Comparison of ENCODE assay signal across 12 cellular contexts in the genomic region with DNA sequence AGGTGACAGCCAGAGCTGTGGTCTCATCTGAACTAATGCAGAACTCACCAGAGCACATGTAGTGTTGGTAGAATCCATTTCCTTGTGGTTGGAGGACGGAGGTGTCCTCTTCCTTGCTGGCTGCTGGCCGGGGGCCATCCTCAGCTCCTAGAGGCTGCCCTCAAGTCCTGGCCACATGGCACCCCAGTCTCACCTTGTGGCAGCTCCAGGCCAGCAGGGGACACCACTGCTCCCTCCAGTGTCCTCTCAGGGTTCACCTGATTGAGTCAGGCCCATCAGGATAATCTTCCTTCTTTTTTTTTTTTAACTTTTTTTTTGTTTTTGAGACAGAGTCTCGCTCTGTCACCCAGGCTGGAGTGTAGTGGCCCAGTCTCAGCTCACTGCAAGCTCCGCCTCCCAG. TPM values are rescaled to one million over a fixed set of nuclear protein-coding genes. Genes with fewer than 3 reads are reported as not detected.
DNase-seq lines count a peak whose midpoint lies in the region; ATAC-seq and TF ChIP-seq lines count a peak whose summit lies in the region.
"Had no signal": no experiment of that assay in that cellular context is flagged by ENCODE, and none has a peak within 500 bp of the region (broad histone marks: within the 10 kb centered on the region; RNA-seq: fewer than 3 reads in every experiment).

No MANE protein-coding gene starts in this region.

- H3K27ac Mint-ChIP-seq in progenitor cell of endocrine pancreas: no peak overlapping the region
- H3K27ac Mint-ChIP-seq: activated naive CD8-positive, alpha-beta T cell; neural progenitor cell had no signal

- peaks cover 5% of the 10 kb centered on the region for H3K4me1 Mint-ChIP-seq in progenitor cell of endocrine pancreas (ENCODE audit: low read depth)
- H3K4me1 Mint-ChIP-seq: neural progenitor cell had no signal

- no peaks in the 10 kb centered on the region for H3K27me3 ChIP-seq in HCT116 (ENCODE audit: insufficient read depth, low read length)
- H3K27me3 ChIP-seq in brain microvascular endothelial cell (replicated peaks): no peaks in the 10 kb centered on the region
- no peaks in the 10 kb centered on the region for H3K27me3 ChIP-seq in neuronal stem cell (ENCODE audit: control insufficient read depth in 3 of 3, insufficient read depth in 3 of 3, low read depth in 1 of 3, low read length in 3 of 3)
- H3K27me3 ChIP-seq: neural progenitor cell had no signal

- RAD21 ChIA-PET in HCT116 (lab: Charles Lee; ENCODE audit: low non-redundant PET in 1 of 2, low total read pairs in 2 of 2, uncharacterized antibody in 2 of 2, unreplicated experiment in 2 of 2): no interaction called here

- no peak overlapping the region for H4K8ac ChIP-seq in neuronal stem cell (ENCODE audit: low read depth, low read length)

- H3K14ac ChIP-seq in neuronal stem cell (ENCODE audit: low read length): no peak overlapping the region

- no peak overlapping the region for H2BK12ac ChIP-seq in neuronal stem cell (ENCODE audit: low read length)

- H3K4me3 Mint-ChIP-seq in progenitor cell of endocrine pancreas (ENCODE audit: low read depth): no peak overlapping the region
- H3K4me3 Mint-ChIP-seq: activated naive CD8-positive, alpha-beta T cell; neural progenitor cell had no signal

- H2BK5ac ChIP-seq in neuronal stem cell (ENCODE audit: low read length): no peak overlapping the region

- no peak overlapping the region for H2BK120ac ChIP-seq in neuronal stem cell (ENCODE audit: low read depth, low read length)

- DNase-seq in GM10266 (ENCODE audit: extremely low spot score) (peak; percentile 23), HCT116 (ENCODE audit: low read depth, low spot score) (no peak), brain microvascular endothelial cell (no peak), neuronal stem cell (ENCODE audit: low spot score) (no peak), occipital lobe (lab: John Stamatoyannopoulos, UW) (no peak), progenitor cell of endocrine pancreas (ENCODE audit: low spot score, unreplicated experiment) (no peak)
- DNase-seq: NCI-H187 treated with DMSO at 0.1 percent for 48 hours had no signal

- H4K20me1 ChIP-seq in HCT116 (ENCODE audit: insufficient read depth): no peaks in the 10 kb centered on the region

- H3K18ac ChIP-seq in neuronal stem cell (ENCODE audit: low read length): no peak overlapping the region

- in situ Hi-C loops in brain microvascular endothelial cell (cut with HindIII; ENCODE audit: low pct_ligation_motif_present, low sequenced_read_pairs): no loop called here

- intact Hi-C loops in HCT116 (cut with micrococcal nuclease): no loop called here

- no peaks in the 10 kb centered on the region for H3K36me3 Mint-ChIP-seq in progenitor cell of endocrine pancreas (ENCODE audit: insufficient read depth)
- H3K36me3 Mint-ChIP-seq: activated naive CD8-positive, alpha-beta T cell; neural progenitor cell had no signal

- H2BK15ac ChIP-seq in neuronal stem cell (ENCODE audit: low read length): peak overlapping the region; percentile 61

- ATAC-seq in HCT116 (peak; percentile 65), GM21515 (IDR thresholded peaks at IDR 0.05; ENCODE audit: unreplicated experiment) (no peak)
- ATAC-seq: esophagus mucosa had no signal

- H3K4me3 ChIP-seq in HCT116 (replicated peaks in 1 of 2; ENCODE audit: low read depth in 1 of 2, low read length in 2 of 2): no peak overlapping the region
- H3K4me3 ChIP-seq in brain microvascular endothelial cell (ENCODE audit: low read depth, low read length): no peak overlapping the region
- no peak overlapping the region for H3K4me3 ChIP-seq in neuronal stem cell (ENCODE audit: low read length in 2 of 2)
- H3K4me3 ChIP-seq: neural progenitor cell had no signal

- H3K4ac ChIP-seq in neuronal stem cell (ENCODE audit: low read length): no peak overlapping the region

- TF ChIP-seq RAD21 in HCT116 (IDR thresholded peaks at IDR 0.05; ENCODE audit: low read depth): peak; percentile 27

- H3K9me2 ChIP-seq in HCT116 (ENCODE audit: insufficient read depth): no peaks in the 10 kb centered on the region

- H3K9ac ChIP-seq in HCT116 (ENCODE audit: low read length): no peak overlapping the region
- no peak overlapping the region for H3K9ac ChIP-seq in neuronal stem cell (ENCODE audit: low read depth, low read length, poor library complexity)
- H3K9ac ChIP-seq: neural progenitor cell had no signal

- no peak overlapping the region for H3K23ac ChIP-seq in neuronal stem cell (ENCODE audit: low read depth, low read length, poor library complexity)

- no CpG with 5 or more reads among the region's 4 CpGs for WGBS in neuronal stem cell (ENCODE audit: extremely low coverage in 2 of 2, insufficient read length in 2 of 2, insufficient replicate concordance in 1 of 2), 2 donors

- H4K91ac ChIP-seq in neuronal stem cell (ENCODE audit: low read depth, low read length, poor library complexity): peak overlapping the region; percentile 40

- no peaks in the 10 kb centered on the region for H3K79me2 ChIP-seq in HCT116 (ENCODE audit: insufficient read depth, low read length)

- H3K9me3 ChIP-seq in HCT116 (ENCODE audit: control insufficient read depth in 1 of 2, insufficient read depth in 1 of 2, low read depth in 1 of 2, low read length in 2 of 2): no peaks in the 10 kb centered on the region
- H3K9me3 ChIP-seq in neuronal stem cell (replicated peaks in 1 of 2; ENCODE audit: control insufficient read depth in 2 of 2, insufficient read depth in 1 of 2, low read depth in 1 of 2, low read length in 2 of 2): peaks cover 0 to 3% of the 10 kb centered on the region in 2 donors
- H3K9me3 ChIP-seq: Caco-2 had no signal

- H3K27ac ChIP-seq in HCT116 (ENCODE audit: low read depth, low read length) (no peak overlapping the region), brain microvascular endothelial cell (no peak overlapping the region), neuronal stem cell (replicated peaks; ENCODE audit: low read length) (no peak overlapping the region)
- H3K27ac ChIP-seq: neural progenitor cell had no signal

- CTCF ChIA-PET in HCT116 (lab: Charles Lee): interaction anchor here (0.7 to 1.5 kb wide), 3 partner anchors 9 to 122 kb away, joined by 3 to 7 read pairs (median 4); no protein-coding TSS in a partner anchor

- H3K4me1 ChIP-seq in HCT116 (ENCODE audit: control insufficient read depth in 1 of 2, insufficient read depth in 2 of 2, low read length in 2 of 2): no peaks in the 10 kb centered on the region; a peak in 1 of 4 replicates
- no peaks in the 10 kb centered on the region for H3K4me1 ChIP-seq in neuronal stem cell (ENCODE audit: control insufficient read depth in 2 of 2, insufficient read depth in 1 of 2, low read depth in 1 of 2, low read length in 2 of 2)
- H3K4me1 ChIP-seq: Caco-2 had no signal

- H3K9me3 Mint-ChIP-seq in progenitor cell of endocrine pancreas (ENCODE audit: low read depth): no peaks in the 10 kb centered on the region

- H3K27me3 Mint-ChIP-seq in progenitor cell of endocrine pancreas: no peaks in the 10 kb centered on the region
- H3K27me3 Mint-ChIP-seq: activated naive CD8-positive, alpha-beta T cell had no signal

- BruUV-seq in HCT116 (replicated peaks; lab: Mats Ljungman, UMichigan): no TSS peak

- TF ChIP-seq POLR2A in HCT116 (IDR thresholded peaks at IDR 0.05; ENCODE audit: borderline replicate concordance, extremely low read depth, insufficient read depth, insufficient read length): no peak

- POLR2A ChIA-PET in HCT116 (lab: Charles Lee): no interaction called here

- no peak overlapping the region for H3K4me2 ChIP-seq in HCT116 (ENCODE audit: low read length)
- H3K4me2 ChIP-seq in neuronal stem cell (ENCODE audit: insufficient read depth, low read length, poor library complexity, severe bottlenecking): no peak overlapping the region
- H3K4me2 ChIP-seq: neural progenitor cell had no signal

- H3K79me1 ChIP-seq in neuronal stem cell (ENCODE audit: low read depth, low read length): no peaks in the 10 kb centered on the region

- H2AFZ ChIP-seq in HCT116 (ENCODE audit: low read depth, low read length, poor library complexity, severe bottlenecking): no peak overlapping the region
- no peak overlapping the region for H2AFZ ChIP-seq in neuronal stem cell (ENCODE audit: low read length)
- H2AFZ ChIP-seq: neural progenitor cell had no signal

- H2AK5ac ChIP-seq in neuronal stem cell (ENCODE audit: low read depth, low read length): no peak overlapping the region

- H3K36me3 ChIP-seq in HCT116 (ENCODE audit: control insufficient read depth in 1 of 2, insufficient read depth in 2 of 2, low read length in 2 of 2): no peaks in the 10 kb centered on the region
- no peaks in the 10 kb centered on the region for H3K36me3 ChIP-seq in brain microvascular endothelial cell (replicated peaks)
- no peaks in the 10 kb centered on the region for H3K36me3 ChIP-seq in neuronal stem cell (replicated peaks in 1 of 2; ENCODE audit: control insufficient read depth in 2 of 2, insufficient read depth in 2 of 2, low read length in 2 of 2)
- H3K36me3 ChIP-seq: neural progenitor cell had no signal

- TF ChIP-seq CTCF in GM10266 (IDR thresholded peaks at IDR 0.05; ENCODE audit: control insufficient read depth, insufficient read depth, low read depth, missing control alignments) (peak; percentile 53), HCT116 (IDR thresholded peaks at IDR 0.05 in 2 of 3, conservative IDR thresholded peaks at IDR 0.05 in 1 of 3; ENCODE audit: borderline replicate concordance in 1 of 3, insufficient read depth in 1 of 3, low read depth in 2 of 3, low read length in 2 of 3) (peak; percentile 15 to 47 (median 33); a peak in 4 of 6 replicates), brain microvascular endothelial cell (IDR thresholded peaks at IDR 0.05; ENCODE audit: low read depth, low read length, missing control alignments) (peak; percentile 39), progenitor cell of endocrine pancreas (IDR thresholded peaks at IDR 0.05; ENCODE audit: unreplicated experiment) (no peak)

TF ChIP-seq in HCT116, 20 proteins besides CTCF, POLR2A, EP300 and RAD21:
- TF ChIP-seq EZH2phosphoT487 (IDR thresholded peaks at IDR 0.05; ENCODE audit: borderline replicate concordance): no peak
- TF ChIP-seq, protein P1, sequence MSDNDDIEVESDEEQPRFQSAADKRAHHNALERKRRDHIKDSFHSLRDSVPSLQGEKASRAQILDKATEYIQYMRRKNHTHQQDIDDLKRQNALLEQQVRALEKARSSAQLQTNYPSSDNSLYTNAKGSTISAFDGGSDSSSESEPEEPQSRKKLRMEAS (IDR thresholded peaks at IDR 0.05): 0 out of 2 replicates have a peak, but pooled peaks have one; percentile 34
- TF ChIP-seq EGR1 (IDR thresholded peaks at IDR 0.05; ENCODE audit: low read depth): no peak
- no peak for TF ChIP-seq SRF (IDR thresholded peaks at IDR 0.05; ENCODE audit: low read depth)

RNA-seq across cellular contexts. Expression of a gene that starts 2.9 kb away (rescaled TPM):
- total RNA-seq in HCT116 (2021; ENCODE audit: unreplicated experiment): not detected
- 0.09 and 0.10 TPM in 2 replicates for polyA plus RNA-seq in HCT116 (2012)
- polyA plus RNA-seq in neuronal stem cell (2013, experiment 1 of 2): 0.04 TPM
- 0.06 TPM for polyA plus RNA-seq in neuronal stem cell (2013, experiment 2 of 2)
- 0.16 TPM for total RNA-seq in occipital lobe
- 0.31 and 0.53 TPM in 2 replicates for total RNA-seq in progenitor cell of endocrine pancreas
